ENCODE assay signal across 7 cellular contexts in the genomic region with DNA sequence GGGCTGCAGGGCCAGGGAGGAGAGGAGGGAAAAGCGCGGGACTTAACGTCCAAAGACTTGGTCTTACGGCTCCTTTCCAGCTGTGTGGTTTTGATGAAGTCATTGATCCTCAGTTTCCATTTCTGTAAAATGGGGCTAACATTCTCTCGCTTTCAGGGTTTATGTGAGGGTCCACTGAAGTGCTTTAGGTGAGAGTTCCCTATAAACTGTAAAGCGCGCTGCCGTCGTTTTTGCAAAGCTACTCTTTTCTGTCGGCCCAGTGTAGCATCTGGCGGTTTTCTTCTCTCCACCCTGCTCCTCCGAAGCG. TPM values are rescaled to one million over a fixed set of nuclear protein-coding genes. Genes with fewer than 3 reads are reported as not detected.
A peak's percentile ranks its signal among the peaks of the same experiment; 100 is the strongest.
DNase-seq lines count a peak whose midpoint lies in the region; ATAC-seq lines count a peak whose summit lies in the region.

No MANE protein-coding gene starts in this region.

- no peaks in the 10 kb centered on the region for H3K9me3 ChIP-seq in iPS-18a (ENCODE audit: control insufficient read depth, low read depth, low read length)

- CTCF ChIA-PET in activated CD8-positive, alpha-beta T cell treated with anti-CD3 and anti-CD28 coated beads, Interleukin-2, amount 10 ng/mL, durations not matched to agents 7 days and 5 days (lab: Charles Lee): interaction anchor here (0.7 to 2.9 kb wide), 4 partner anchors 21 to 124 kb away, joined by 3 to 15 read pairs (median 8); a partner anchor contains a TSS

- no peaks in the 10 kb centered on the region for H3K9me3 Mint-ChIP-seq in activated CD8-positive, alpha-beta T cell treated with anti-CD3 and anti-CD28 coated beads, Interleukin-2, amount 10 ng/mL, durations not matched to agents 7 days and 5 days (ENCODE audit: insufficient read depth)
- no peaks in the 10 kb centered on the region for H3K9me3 Mint-ChIP-seq in stimulated activated naive B cell treated with anti-CD40 and anti-IgM and Interleukin-4, amounts not matched to agents 10 μg/mL and 1 μg/mL and 100 μg/mL, for 72 hours

- POLR2A ChIA-PET in activated CD8-positive, alpha-beta T cell treated with anti-CD3 and anti-CD28 coated beads, Interleukin-2, amount 10 ng/mL, durations not matched to agents 7 days and 5 days (lab: Charles Lee): interaction anchor here (1.0 to 3.0 kb wide), 3 partner anchors 23 to 113 kb away, joined by 3 to 12 read pairs (median 3); a partner anchor contains a TSS

- no peaks in the 10 kb centered on the region for H3K27me3 ChIP-seq in iPS-18a (ENCODE audit: control insufficient read depth, insufficient read depth, low read length)

- H3K4me1 Mint-ChIP-seq in activated CD8-positive, alpha-beta T cell treated with anti-CD3 and anti-CD28 coated beads, Interleukin-2, amount 10 ng/mL, durations not matched to agents 7 days and 5 days (ENCODE audit: low read depth): peaks cover 20% of the 10 kb centered on the region
- H3K4me1 Mint-ChIP-seq in stimulated activated naive B cell treated with anti-CD40 and anti-IgM and Interleukin-4, amounts not matched to agents 10 μg/mL and 1 μg/mL and 100 μg/mL, for 72 hours: peaks cover 13 to 21% of the 10 kb centered on the region in 2 donors

- peaks cover 2% of the 10 kb centered on the region for H3K36me3 ChIP-seq in iPS-18a (ENCODE audit: control insufficient read depth, low read depth, low read length)

- no peak overlapping the region for H3K27ac ChIP-seq in iPS-18a (ENCODE audit: low read length)

- H3K27ac Mint-ChIP-seq in activated CD8-positive, alpha-beta T cell treated with anti-CD3 and anti-CD28 coated beads, Interleukin-2, amount 10 ng/mL, durations not matched to agents 7 days and 5 days: peak overlapping the region; percentile 99
- H3K27ac Mint-ChIP-seq in stimulated activated naive B cell treated with anti-CD40 and anti-IgM and Interleukin-4, amounts not matched to agents 10 μg/mL and 1 μg/mL and 100 μg/mL, for 72 hours: peak overlapping the region; percentile 98

- H3K9ac ChIP-seq in iPS-18a (ENCODE audit: low read length): peak overlapping the region; percentile 18

- H3K36me3 Mint-ChIP-seq in activated CD8-positive, alpha-beta T cell treated with anti-CD3 and anti-CD28 coated beads, Interleukin-2, amount 10 ng/mL, durations not matched to agents 7 days and 5 days (ENCODE audit: low read depth): peaks cover 20% of the 10 kb centered on the region
- peaks cover 16 to 24% of the 10 kb centered on the region in 2 donors for H3K36me3 Mint-ChIP-seq in stimulated activated naive B cell treated with anti-CD40 and anti-IgM and Interleukin-4, amounts not matched to agents 10 μg/mL and 1 μg/mL and 100 μg/mL, for 72 hours

- H3K4me3 ChIP-seq in iPS-18a (ENCODE audit: low read length): peak overlapping the region; percentile 93

- peak overlapping the region; percentile 94 for H3K4me3 Mint-ChIP-seq in activated CD8-positive, alpha-beta T cell treated with anti-CD3 and anti-CD28 coated beads, Interleukin-2, amount 10 ng/mL, durations not matched to agents 7 days and 5 days
- H3K4me3 Mint-ChIP-seq in stimulated activated naive B cell treated with anti-CD40 and anti-IgM and Interleukin-4, amounts not matched to agents 10 μg/mL and 1 μg/mL and 100 μg/mL, for 72 hours: peak overlapping the region; percentile 89 to 91

- peaks cover 4% of the 10 kb centered on the region for H3K4me1 ChIP-seq in iPS-18a (ENCODE audit: control insufficient read depth, low read depth, low read length)

- peak; percentile 1 for ATAC-seq in HG03354 (IDR thresholded peaks at IDR 0.05; ENCODE audit: poor library complexity, severe bottlenecking, unreplicated experiment)
- no peak for ATAC-seq in activated CD8-positive, alpha-beta T cell treated with anti-CD3 and anti-CD28 coated beads, Interleukin-2, amount 10 ng/mL, durations not matched to agents 7 days and 5 days
- ATAC-seq in stimulated activated naive B cell treated with anti-CD40 and anti-IgM and Interleukin-4, amounts not matched to agents 10 μg/mL and 1 μg/mL and 100 μg/mL, for 72 hours (replicated peaks): no peak

- H3K27me3 Mint-ChIP-seq in activated CD8-positive, alpha-beta T cell treated with anti-CD3 and anti-CD28 coated beads, Interleukin-2, amount 10 ng/mL, durations not matched to agents 7 days and 5 days (ENCODE audit: low read depth): no peaks in the 10 kb centered on the region
- H3K27me3 Mint-ChIP-seq in stimulated activated naive B cell treated with anti-CD40 and anti-IgM and Interleukin-4, amounts not matched to agents 10 μg/mL and 1 μg/mL and 100 μg/mL, for 72 hours: no peaks in the 10 kb centered on the region

- DNase-seq in activated CD8-positive, alpha-beta T cell treated with anti-CD3 and anti-CD28 coated beads, Interleukin-2, amount 10 ng/mL, durations not matched to agents 7 days and 5 days: no peak
- no peak for DNase-seq in stimulated activated naive B cell treated with anti-CD40 and anti-IgM and Interleukin-4, amounts not matched to agents 10 μg/mL and 1 μg/mL and 100 μg/mL, for 72 hours
- DNase-seq in NCI-H526 (lab: John Stamatoyannopoulos, UW) (no peak), kidney glomerular epithelial cell (lab: John Stamatoyannopoulos, UW) (no peak), Kasumi-1 (lab: John Stamatoyannopoulos, UW) (no peak)

RNA-seq across cellular contexts. Expression of a gene that starts 0.6 kb away (rescaled TPM):
- total RNA-seq in activated CD8-positive, alpha-beta T cell treated with anti-CD3 and anti-CD28 coated beads, Interleukin-2, amount 10 ng/mL, durations not matched to agents 7 days and 5 days: 10 to 100 TPM; 42.9 to 47.2 TPM

RNA-seq across cellular contexts. Expression of a gene that starts 1.0 kb away (rescaled TPM):
- 10 to 100 TPM; 29.4 to 35.6 TPM for total RNA-seq in activated CD8-positive, alpha-beta T cell treated with anti-CD3 and anti-CD28 coated beads, Interleukin-2, amount 10 ng/mL, durations not matched to agents 7 days and 5 days

RNA-seq across cellular contexts. Expression of a gene that starts 20.7 kb away (rescaled TPM):
- not detected for total RNA-seq in activated CD8-positive, alpha-beta T cell treated with anti-CD3 and anti-CD28 coated beads, Interleukin-2, amount 10 ng/mL, durations not matched to agents 7 days and 5 days

RNA-seq across cellular contexts. Expression of a gene that starts 36.0 kb away (rescaled TPM):
- total RNA-seq in activated CD8-positive, alpha-beta T cell treated with anti-CD3 and anti-CD28 coated beads, Interleukin-2, amount 10 ng/mL, durations not matched to agents 7 days and 5 days: 1 to 10 TPM; 3.1 to 4.3 TPM

RNA-seq across cellular contexts. Expression of a gene that starts 38.1 kb away (rescaled TPM):
- total RNA-seq in activated CD8-positive, alpha-beta T cell treated with anti-CD3 and anti-CD28 coated beads, Interleukin-2, amount 10 ng/mL, durations not matched to agents 7 days and 5 days: 1 to 10 TPM; 1.1 to 1.2 TPM
